Comparison of ENCODE assay signal across 26 cellular contexts in genomic region chr16:83930730-83931500, GRCh38. TPM values are rescaled to one million over a fixed set of nuclear protein-coding genes. Genes with fewer than 3 reads are reported as not detected.
DNase-seq lines count a peak whose midpoint lies in the region; ATAC-seq, FAIRE-seq and TF ChIP-seq lines count a peak whose summit lies in the region.
"Had no signal": no experiment of that assay in that cellular context is flagged by ENCODE, and none has a peak within 500 bp of the region (broad histone marks: within the 10 kb centered on the region; RNA-seq: fewer than 3 reads in every experiment).

No MANE protein-coding gene starts in this region.

- no peak overlapping the region for H2AK5ac ChIP-seq in H1 (ENCODE audit: low read depth, low read length)

- H4K91ac ChIP-seq in H1 (replicated peaks; ENCODE audit: insufficient read length, low read length), result no peak overlapping the region

- no peak overlapping the region for H3K14ac ChIP-seq in H1 (ENCODE audit: insufficient read length)

- TF ChIP-seq POLR2A in H1 (IDR thresholded peaks at IDR 0.05; ENCODE audit: control extremely low read depth in 1 of 2, low read depth in 2 of 2, low read length in 2 of 2), result no peak

- H3K79me2 ChIP-seq in H1 (ENCODE audit: control insufficient read depth in 1 of 2, insufficient read depth in 2 of 2, low read length in 2 of 2), result no peaks in the 10 kb centered on the region
- no peaks in the 10 kb centered on the region for H3K79me2 ChIP-seq in parathyroid adenoma

- no peak overlapping the region for H3K4ac ChIP-seq in H1 (replicated peaks; ENCODE audit: insufficient read length, low read depth, low read length)

- no peak overlapping the region for H4K5ac ChIP-seq in H1 (ENCODE audit: insufficient read length, low read depth, low read length)

- no peak overlapping the region for H2BK120ac ChIP-seq in H1 (replicated peaks; ENCODE audit: low read depth, low read length)

- peak overlapping the region; percentile 35; the same call in 1 of the 2 replicates for H4K8ac ChIP-seq in H1 (ENCODE audit: extremely low read depth, insufficient read depth, low read length)

- ATAC-seq in HG03196 (IDR thresholded peaks at IDR 0.05; ENCODE audit: unreplicated experiment), result no peak

- POLR2A ChIA-PET in H1 (lab: Charles Lee; ENCODE audit: partially characterized antibody), result interaction anchor here (0.6 to 1.5 kb wide), 4 partner anchors 9 to 27 kb away, joined by 3 to 4 read pairs (median 3); no protein-coding TSS in a partner anchor

- no peak overlapping the region for H3K56ac ChIP-seq in H1 (replicated peaks; ENCODE audit: insufficient read length, low read depth, low read length)

- H3K9me3 ChIP-seq in H1 (ENCODE audit: insufficient read depth in 2 of 2, low read depth in 1 of 2, low read length in 1 of 2) (no peaks in the 10 kb centered on the region), parathyroid adenoma (ENCODE audit: control insufficient read depth, low read length) (no peaks in the 10 kb centered on the region)
- H3K9me3 ChIP-seq: BE2C, HAP-1 had no signal

- 86% methylated on average over 19 of the region's 22 CpGs; no CpG with 5 or more reads in 1 of the 2 experiments for WGBS in H1 (ENCODE audit: extremely low coverage in 1 of 2, insufficient coverage in 1 of 2, insufficient read length in 1 of 2, insufficient replicate concordance in 2 of 2, low coverage in 1 of 2, low lambda C conversion rate in 2 of 2, missing lambda C conversion rate in 1 of 2), 2 experiments

- CTCF ChIA-PET in H1 (lab: Charles Lee; ENCODE audit: partially characterized antibody), result interaction anchor here (1.0 to 1.9 kb wide), 6 partner anchors 23 to 135 kb away, joined by 3 to 10 read pairs (median 3); partner anchors contain the start of gene OSGIN1

- no peak for TF ChIP-seq EP300 in H1 (IDR thresholded peaks at IDR 0.05; ENCODE audit: borderline replicate concordance in 1 of 2, low read depth in 2 of 2, low read length in 2 of 2)

- H2BK20ac ChIP-seq in H1 (ENCODE audit: low read length), result no peak overlapping the region

- no peaks in the 10 kb centered on the region for H3K79me1 ChIP-seq in H1 (ENCODE audit: low read depth, low read length)

- no peaks in the 10 kb centered on the region for H3K23me2 ChIP-seq in H1 (ENCODE audit: low read depth, low read length)

- TF ChIP-seq CTCF in H1 (IDR thresholded peaks at IDR 0.05; ENCODE audit: control extremely low read depth in 1 of 3, insufficient read depth in 1 of 3, low read depth in 1 of 3, low read length in 3 of 3), result no peak
- TF ChIP-seq CTCF in parathyroid adenoma (IDR thresholded peaks at IDR 0.05), result no peak

- H3K4me1 ChIP-seq in H1 (replicated peaks in 1 of 4; ENCODE audit: control insufficient read depth in 3 of 4, insufficient read depth in 4 of 4, low read length in 3 of 4) (peaks cover 0 to 6% (median 3%) of the 10 kb centered on the region in 4 experiments; a peak in 4 of 7 replicates), parathyroid adenoma (peaks cover 47% of the 10 kb centered on the region)
- H3K4me1 ChIP-seq: BE2C had no signal

- H3K36me3 ChIP-seq in H7 (replicated peaks; ENCODE audit: control insufficient read depth, insufficient read depth, low read length), result no peaks in the 10 kb centered on the region; the same call in 1 of the 2 replicates
- no peaks in the 10 kb centered on the region for H3K36me3 ChIP-seq in H1 (ENCODE audit: control insufficient read depth in 2 of 4, insufficient read depth in 4 of 4, low read length in 3 of 4)
- H3K36me3 ChIP-seq in parathyroid adenoma (ENCODE audit: control insufficient read depth, insufficient read depth, low read length), result no peaks in the 10 kb centered on the region
- H3K36me3 ChIP-seq: BE2C, HAP-1 had no signal

- no peak overlapping the region for H3K23ac ChIP-seq in H1 (ENCODE audit: insufficient read length)

- no peak overlapping the region for H3K18ac ChIP-seq in H1 (ENCODE audit: extremely low read depth, low read length)

- no peak overlapping the region for H3K4me3 ChIP-seq in H7 (ENCODE audit: insufficient read depth, low read depth, low read length)
- H3K4me3 ChIP-seq in H1 (ENCODE audit: extremely low read depth in 1 of 4, insufficient read depth in 2 of 4, low read depth in 3 of 4, low read length in 4 of 4), result no peak overlapping the region
- H3K4me3 ChIP-seq in parathyroid adenoma (ENCODE audit: low read depth, low read length), result no peak overlapping the region
- H3K4me3 ChIP-seq: HAP-1 had no signal

- H3K27ac ChIP-seq in H1 (ENCODE audit: low read depth, low read length) (no peak overlapping the region), parathyroid adenoma (peak overlapping the region; percentile 97)
- H3K27ac ChIP-seq: HL-60 had no signal

- H3K27me3 ChIP-seq in H7 (ENCODE audit: control insufficient read depth, insufficient read depth, low read length) (no peaks in the 10 kb centered on the region), H1 (replicated peaks in 1 of 4; ENCODE audit: control insufficient read depth in 3 of 4, extremely low read depth in 1 of 4, insufficient read depth in 3 of 4, low read length in 3 of 4) (peaks cover 0 to under 1% (median 0%) of the 10 kb centered on the region in 4 experiments; a peak in 1 of 7 replicates), parathyroid adenoma (ENCODE audit: control insufficient read depth, insufficient read depth, low read length) (no peaks in the 10 kb centered on the region)

- H3K4me2 ChIP-seq in H1 (ENCODE audit: insufficient read depth in 1 of 2, low read depth in 2 of 2, low read length in 2 of 2) (no peak overlapping the region), parathyroid adenoma (ENCODE audit: low read length) (peak overlapping the region; percentile 29)

- TF ChIP-seq RAD21 in H1 (IDR thresholded peaks at IDR 0.05 in 1 of 2, conservative IDR thresholded peaks at IDR 0.05 in 1 of 2; ENCODE audit: low read depth in 2 of 2, low read length in 2 of 2), result no peak

- H2AFZ ChIP-seq in H1 (ENCODE audit: low read length), result no peak overlapping the region
- H2AFZ ChIP-seq in parathyroid adenoma, result peak overlapping the region; percentile 84

- H2BK12ac ChIP-seq in H1 (ENCODE audit: low read depth, low read length), result no peak overlapping the region

- peak; percentile 43 for DNase-seq in H7
- DNase-seq in HTR-8/SVneo (ENCODE audit: insufficient read length, low spot score), result no peak
- no peak for DNase-seq in H1 (ENCODE audit: low read depth in 1 of 2, low spot score in 2 of 2)
- DNase-seq in DMS53 treated with DMSO at 0.1 percent for 48 hours (lab: John Stamatoyannopoulos, UW; ENCODE audit: unreplicated experiment), result no peak
- DNase-seq in RKO (ENCODE audit: low spot score), result no peak
- DNase-seq: ACHN; BE2C; C1 segment of cervical spinal cord; CD4-positive, CD25-positive, alpha-beta regulatory T cell; CD8-positive, alpha-beta memory T cell; COR-L47; DMS79; GDM1; GOT3; KG1 had no signal

- FAIRE-seq in HTR-8/SVneo (lab: Jason Lieb, UNC) (peak; percentile 55), H1 (lab: Jason Lieb, UNC) (no peak)
- FAIRE-seq: A204.1, D721Med, GM12892, GM18507 had no signal

- no peak overlapping the region for H2BK5ac ChIP-seq in H1 (ENCODE audit: low read depth, low read length)

- H4K20me1 ChIP-seq in H1 (replicated peaks in 1 of 2; ENCODE audit: control insufficient read depth in 1 of 2, insufficient read depth in 2 of 2, low read length in 2 of 2), result no peaks in the 10 kb centered on the region

- H2BK15ac ChIP-seq in H1 (ENCODE audit: low read length), result no peak overlapping the region; the same call in 1 of the 2 replicates

- no peak overlapping the region for H3K9ac ChIP-seq in H1 (replicated peaks in 1 of 4; ENCODE audit: extremely low read depth in 1 of 4, low read depth in 3 of 4, low read length in 3 of 4)
- no peak overlapping the region for H3K9ac ChIP-seq in parathyroid adenoma

TF ChIP-seq in H1, 55 proteins besides CTCF, POLR2A, EP300 and RAD21 (continues in another document):
- TF ChIP-seq ZNF274 (IDR thresholded peaks at IDR 0.05; ENCODE audit: borderline replicate concordance, extremely low read depth, low read length) (no peak), SIX5 (IDR thresholded peaks at IDR 0.05; ENCODE audit: low read depth, low read length) (no peak), KDM4A (IDR thresholded peaks at IDR 0.05; ENCODE audit: low read depth, low read length, severe bottlenecking) (no peak), JUND (IDR thresholded peaks at IDR 0.05; ENCODE audit: low read length) (no peak), SIRT6 (IDR thresholded peaks at IDR 0.05; ENCODE audit: low read length) (no peak)

RNA-seq across cellular contexts. Expression of gene OSGIN1, which starts 22.1 kb away (rescaled TPM):
- total RNA-seq in H7 (2014; rRNA removed; shearing (Covaris generic)), result 1.3 and 1.6 TPM in 2 replicates
- 0.48 and 0.58 TPM in 2 replicates for total RNA-seq in H1 (2021; fragmentation: NEBNext Ultra II Directional; extraction: Animal tissue kit (Norgen Biotek cat#: 25700))
- 0.76 and 1.5 TPM in 2 replicates for polyA plus RNA-seq in H1 (2011; rRNA removed)
- 1.2 TPM for polyA plus RNA-seq in H1 (2011; cell fraction: cytosol; rRNA removed)
- polyA plus RNA-seq in H1 (2011; cell fraction: nucleus; rRNA removed), result 2.4 TPM
- polyA plus RNA-seq in H1 (2012, experiment 1 of 2), result 0.53 to 0.86 TPM (median 0.70 TPM) in 4 replicates
- polyA plus RNA-seq in H1 (2012, experiment 2 of 2), result 0.34 TPM
- polyA plus RNA-seq in H1 (2013, experiment 1 of 2), result 0.34 TPM
- 0.48 TPM for polyA plus RNA-seq in H1 (2013, experiment 2 of 2)
- 0.16 and 0.22 TPM in 2 replicates for polyA minus RNA-seq in H1 (2011; rRNA and poly(A)+ RNA removed)
- 0.59 TPM for polyA minus RNA-seq in H1 (2011; cell fraction: cytosol; rRNA and poly(A)+ RNA removed)
- polyA minus RNA-seq in H1 (2011; cell fraction: nucleus; rRNA and poly(A)+ RNA removed), result 2.5 TPM

RNA-seq across cellular contexts. Expression of gene MLYCD, which starts 32.0 kb away (rescaled TPM):
- 2.2 and 2.3 TPM in 2 replicates for total RNA-seq in H7 (2014; rRNA removed; shearing (Covaris generic))
- total RNA-seq in H1 (2021; fragmentation: NEBNext Ultra II Directional; extraction: Animal tissue kit (Norgen Biotek cat#: 25700)), result 5.8 and 7.0 TPM in 2 replicates
- polyA plus RNA-seq in H1 (2011; rRNA removed), result 3.7 and 4.6 TPM in 2 replicates
- polyA plus RNA-seq in H1 (2011; cell fraction: cytosol; rRNA removed), result 3.9 TPM
- polyA plus RNA-seq in H1 (2011; cell fraction: nucleus; rRNA removed), result 12.8 TPM
- 3.2 to 3.9 TPM (median 3.6 TPM) in 4 replicates for polyA plus RNA-seq in H1 (2012, experiment 1 of 2)
- polyA plus RNA-seq in H1 (2012, experiment 2 of 2), result 1.7 TPM
- 3.0 TPM for polyA plus RNA-seq in H1 (2013, experiment 1 of 2)
- polyA plus RNA-seq in H1 (2013, experiment 2 of 2), result 2.4 TPM
- 18.3 and 19.3 TPM in 2 replicates for polyA minus RNA-seq in H1 (2011; rRNA and poly(A)+ RNA removed)
- polyA minus RNA-seq in H1 (2011; cell fraction: cytosol; rRNA and poly(A)+ RNA removed), result 6.3 TPM
- polyA minus RNA-seq in H1 (2011; cell fraction: nucleus; rRNA and poly(A)+ RNA removed), result 26.2 TPM

RNA-seq across cellular contexts. Expression of gene NECAB2, which starts 37.1 kb away (rescaled TPM):
- 0.55 and 1.2 TPM in 2 replicates for total RNA-seq in H7 (2014; rRNA removed; shearing (Covaris generic))
- total RNA-seq in H1 (2021; fragmentation: NEBNext Ultra II Directional; extraction: Animal tissue kit (Norgen Biotek cat#: 25700)), result 2.0 and 3.6 TPM in 2 replicates
- 4.2 and 7.5 TPM in 2 replicates for polyA plus RNA-seq in H1 (2011; rRNA removed)
- polyA plus RNA-seq in H1 (2011; cell fraction: cytosol; rRNA removed), result 5.4 TPM
- polyA plus RNA-seq in H1 (2011; cell fraction: nucleus; rRNA removed), result 27.9 TPM
- 3.8 to 7.5 TPM (median 5.9 TPM) in 4 replicates for polyA plus RNA-seq in H1 (2012, experiment 1 of 2)
- polyA plus RNA-seq in H1 (2012, experiment 2 of 2), result 2.7 TPM
- polyA plus RNA-seq in H1 (2013, experiment 1 of 2), result 3.8 TPM
- polyA plus RNA-seq in H1 (2013, experiment 2 of 2), result 4.0 TPM
- polyA minus RNA-seq in H1 (2011; rRNA and poly(A)+ RNA removed), result 2.3 and 3.2 TPM in 2 replicates
- 2.6 TPM for polyA minus RNA-seq in H1 (2011; cell fraction: cytosol; rRNA and poly(A)+ RNA removed)
- 4.1 TPM for polyA minus RNA-seq in H1 (2011; cell fraction: nucleus; rRNA and poly(A)+ RNA removed)
- total RNA-seq: CD4-positive, CD25-positive, alpha-beta regulatory T cell; CD8-positive, alpha-beta memory T cell; Daoy; HT1080 had no signal
- polyA plus RNA-seq: CD4-positive, CD25-positive, alpha-beta regulatory T cell; CD8-positive, alpha-beta memory T cell; IgD-negative memory B cell had no signal
